ENCODE assay signal across 13 cellular contexts in the genomic region with DNA sequence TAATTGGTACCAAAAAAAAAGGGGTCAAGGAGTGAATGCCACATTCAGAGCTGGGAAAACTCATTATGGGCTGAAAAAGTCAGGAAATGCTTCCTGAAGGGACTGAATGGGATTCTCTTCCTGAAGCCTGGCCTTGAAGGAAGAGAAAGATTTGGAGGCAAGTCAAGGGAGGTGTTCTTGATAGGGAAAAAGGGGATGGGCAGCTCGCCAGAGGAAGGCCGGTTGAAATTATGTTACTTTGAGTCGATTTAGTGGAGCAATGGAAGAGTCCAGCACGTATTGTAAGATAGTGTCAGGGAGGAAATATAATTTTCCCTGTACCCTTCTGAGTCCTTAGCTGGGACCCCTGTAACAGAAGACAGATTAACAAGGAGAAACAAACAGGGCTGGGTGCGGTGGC.
A peak's percentile ranks its signal among the peaks of the same experiment; 100 is the strongest.
DNase-seq lines count a peak whose midpoint lies in the region; ATAC-seq and TF ChIP-seq lines count a peak whose summit lies in the region.
"Had no signal": no experiment of that assay in that cellular context is flagged by ENCODE, and none has a peak within 500 bp of the region (broad histone marks: within the 10 kb centered on the region; RNA-seq: fewer than 3 reads in every experiment).

No MANE protein-coding gene starts in this region.

- no peaks in the 10 kb centered on the region for H3K9me3 Mint-ChIP-seq in naive thymus-derived CD4-positive, alpha-beta T cell
- H3K9me3 Mint-ChIP-seq: IgD-negative memory B cell had no signal

- peaks cover 12 to 15% of the 10 kb centered on the region in 2 donors for H3K4me1 ChIP-seq in muscle layer of duodenum (ENCODE audit: control insufficient read depth in 1 of 2, insufficient read depth in 2 of 2, low read length in 2 of 2)
- H3K4me1 ChIP-seq in thoracic aorta (ENCODE audit: control insufficient read depth in 1 of 2, low read depth in 2 of 2) = peaks cover 26 to 41% of the 10 kb centered on the region in 2 donors
- no peaks in the 10 kb centered on the region for H3K4me1 ChIP-seq in naive thymus-derived CD4-positive, alpha-beta T cell (ENCODE audit: control insufficient read depth in 2 of 2, insufficient read depth in 2 of 2, low read length in 2 of 2)

- peaks cover 0 to 7% (median 0%) of the 10 kb centered on the region in 5 donors for H3K27me3 Mint-ChIP-seq in naive thymus-derived CD4-positive, alpha-beta T cell
- H3K27me3 Mint-ChIP-seq: IgD-negative memory B cell had no signal

- peak overlapping the region in 1 of 9 donors; percentile 61 for H3K27ac Mint-ChIP-seq in naive thymus-derived CD4-positive, alpha-beta T cell

- POLR2A ChIA-PET in naive thymus-derived CD4-positive, alpha-beta T cell (lab: Charles Lee) = no interaction called here

- H3K27me3 ChIP-seq in muscle layer of duodenum (ENCODE audit: low read depth, low read length) = no peaks in the 10 kb centered on the region
- H3K27me3 ChIP-seq in thoracic aorta (replicated peaks; ENCODE audit: insufficient read depth) = no peaks in the 10 kb centered on the region
- H3K27me3 ChIP-seq in naive thymus-derived CD4-positive, alpha-beta T cell (ENCODE audit: control insufficient read depth in 2 of 2, insufficient read depth in 2 of 2, low read length in 2 of 2) = no peaks in the 10 kb centered on the region
- H3K27me3 ChIP-seq: pancreas had no signal

- H3K9me3 ChIP-seq in muscle layer of duodenum (ENCODE audit: control insufficient read depth in 1 of 2, low read length in 2 of 2) (no peaks in the 10 kb centered on the region), thoracic aorta (no peaks in the 10 kb centered on the region)
- no peaks in the 10 kb centered on the region for H3K9me3 ChIP-seq in naive thymus-derived CD4-positive, alpha-beta T cell (ENCODE audit: control insufficient read depth in 2 of 3, low read length in 3 of 3)
- H3K9me3 ChIP-seq: pancreas had no signal

- intact Hi-C loops in cardiac septum (cut with DNase I) = loop anchor here (5.0 kb wide), 2 partner anchors 42 to 183 kb away; no protein-coding TSS in a partner anchor
- intact Hi-C loops in Right ventricle myocardium superior (cut with DNase I) = loop anchor here (5.0 kb wide), 1 partner anchor 42 kb away; no protein-coding TSS in a partner anchor
- intact Hi-C loops in naive thymus-derived CD4-positive, alpha-beta T cell (cut with micrococcal nuclease) = no loop called here

- H3K36me3 Mint-ChIP-seq in naive thymus-derived CD4-positive, alpha-beta T cell = no peaks in the 10 kb centered on the region
- H3K36me3 Mint-ChIP-seq: IgD-negative memory B cell had no signal

- DNase-seq in cardiac septum (ENCODE audit: low spot score) (peak; percentile 62), Right ventricle myocardium superior (no peak), dermis blood vessel endothelial cell (peak; percentile 44), thoracic aorta (ENCODE audit: low spot score) (no peak), NCI-H1105 (lab: John Stamatoyannopoulos, UW) (no peak)
- DNase-seq in naive thymus-derived CD4-positive, alpha-beta T cell = no peak
- DNase-seq: activated CD4-positive, alpha-beta T cell treated with anti-CD3 and anti-CD28 coated beads for 4 hours; DMS79; pancreas had no signal

- no peaks in the 10 kb centered on the region for H3K36me3 ChIP-seq in muscle layer of duodenum (ENCODE audit: control insufficient read depth in 1 of 2, insufficient read depth in 2 of 2, low read length in 2 of 2)
- H3K36me3 ChIP-seq in thoracic aorta = no peaks in the 10 kb centered on the region
- H3K36me3 ChIP-seq in naive thymus-derived CD4-positive, alpha-beta T cell (ENCODE audit: control insufficient read depth in 2 of 3, insufficient read depth in 3 of 3, low read length in 3 of 3) = no peaks in the 10 kb centered on the region
- H3K36me3 ChIP-seq: pancreas had no signal

- no peak overlapping the region for H3K4me3 Mint-ChIP-seq in naive thymus-derived CD4-positive, alpha-beta T cell

- no peak for TF ChIP-seq CTCF in thoracic aorta (IDR thresholded peaks at IDR 0.05)

- H3K4me1 Mint-ChIP-seq in naive thymus-derived CD4-positive, alpha-beta T cell = peaks cover 0 to 11% (median 2%) of the 10 kb centered on the region in 7 donors

- H3K27ac ChIP-seq in muscle layer of duodenum (ENCODE audit: low read length) (peak overlapping the region; percentile 70), thoracic aorta (peak overlapping the region; percentile 45 to 77)
- H3K27ac ChIP-seq in naive thymus-derived CD4-positive, alpha-beta T cell (ENCODE audit: low read depth, low read length) = no peak overlapping the region
- H3K27ac ChIP-seq: C4-2B, pancreas had no signal

- H3K4me3 ChIP-seq in muscle layer of duodenum (ENCODE audit: low read depth in 1 of 2, low read length in 2 of 2) = no peak overlapping the region
- H3K4me3 ChIP-seq in thoracic aorta = no peak overlapping the region
- no peak overlapping the region for H3K4me3 ChIP-seq in naive thymus-derived CD4-positive, alpha-beta T cell (ENCODE audit: low read length)
- H3K4me3 ChIP-seq: pancreas had no signal

- ATAC-seq in Right ventricle myocardium superior (ENCODE audit: poor library complexity) = no peak
- no peak for ATAC-seq in thoracic aorta (ENCODE audit: insufficient number of reproducible peaks, low FRiP score, low read depth)
- no peak for ATAC-seq in naive thymus-derived CD4-positive, alpha-beta T cell
- no peak for ATAC-seq in HG03571 (IDR thresholded peaks at IDR 0.05; ENCODE audit: unreplicated experiment)

- CTCF ChIA-PET in naive thymus-derived CD4-positive, alpha-beta T cell (lab: Charles Lee) = interaction anchor here (1.0 to 1.6 kb wide), 3 partner anchors 9 to 333 kb away, joined by 3 to 7 read pairs (median 3); no protein-coding TSS in a partner anchor

Comparison
In these comparisons a context has a peak if more than half of its experiments do, and no peak if none do; other contexts are left out.
1. DNase-seq: peak in cardiac septum (single experiment) and dermis blood vessel endothelial cell (single experiment); none in Right ventricle myocardium superior (single experiment), thoracic aorta (single experiment), NCI-H1105 (single experiment) and naive thymus-derived CD4-positive, alpha-beta T cell (0 of 9).
2. intact Hi-C loops: an anchor here in cardiac septum (5.0 kb wide) and Right ventricle myocardium superior (5.0 kb wide); none called in naive thymus-derived CD4-positive, alpha-beta T cell.